1 cellular context compared by ENCODE assay signal in the genomic region with DNA sequence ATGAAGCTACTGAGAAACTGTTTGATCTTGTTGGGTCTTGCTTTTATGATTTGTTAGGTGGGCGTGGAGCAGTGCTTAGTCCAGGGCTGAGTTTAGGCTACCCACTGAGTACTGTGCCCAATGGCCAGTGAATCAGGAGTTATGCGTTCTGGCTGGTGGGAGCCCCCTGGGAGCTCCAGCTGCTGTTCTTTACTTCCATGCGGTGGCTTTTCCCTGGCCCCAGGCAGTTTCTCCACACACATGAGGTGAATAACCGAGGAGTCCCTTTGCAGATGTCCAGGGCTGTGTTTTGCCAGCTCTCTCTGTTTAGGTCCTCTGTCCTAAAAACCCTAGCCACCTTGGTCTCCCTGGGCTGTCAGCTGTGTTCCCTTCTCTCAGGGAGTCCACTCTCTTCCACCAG.
TF ChIP-seq lines count a peak whose summit lies in the region.

No MANE protein-coding gene starts in this region.

TF ChIP-seq in SK-N-SH, 30 proteins besides CTCF, POLR2A, EP300 and RAD21 (continued from another document):
- TF ChIP-seq JUND (IDR thresholded peaks at IDR 0.05) = no peak
- TF ChIP-seq, protein P1, sequence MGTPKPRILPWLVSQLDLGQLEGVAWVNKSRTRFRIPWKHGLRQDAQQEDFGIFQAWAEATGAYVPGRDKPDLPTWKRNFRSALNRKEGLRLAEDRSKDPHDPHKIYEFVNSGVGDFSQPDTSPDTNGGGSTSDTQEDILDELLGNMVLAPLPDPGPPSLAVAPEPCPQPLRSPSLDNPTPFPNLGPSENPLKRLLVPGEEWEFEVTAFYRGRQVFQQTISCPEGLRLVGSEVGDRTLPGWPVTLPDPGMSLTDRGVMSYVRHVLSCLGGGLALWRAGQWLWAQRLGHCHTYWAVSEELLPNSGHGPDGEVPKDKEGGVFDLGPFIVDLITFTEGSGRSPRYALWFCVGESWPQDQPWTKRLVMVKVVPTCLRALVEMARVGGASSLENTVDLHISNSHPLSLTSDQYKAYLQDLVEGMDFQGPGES (IDR thresholded peaks at IDR 0.05; ENCODE audit: low read depth, low read length) = no peak
- TF ChIP-seq NRF1 (IDR thresholded peaks at IDR 0.05; ENCODE audit: low read depth, low read length) = no peak
- no peak for TF ChIP-seq RXRA (IDR thresholded peaks at IDR 0.05; ENCODE audit: borderline replicate concordance, low read depth)
- no peak for TF ChIP-seq ELF1 (IDR thresholded peaks at IDR 0.05)
- no peak for TF ChIP-seq GATA2 (CRISPR knock-in tag; IDR thresholded peaks at IDR 0.05)
- no peak for TF ChIP-seq REST (IDR thresholded peaks at IDR 0.05; ENCODE audit: low read depth, low read length)
- no peak for TF ChIP-seq TAF1 (IDR thresholded peaks at IDR 0.05; ENCODE audit: borderline replicate concordance, low read depth, low read length)
- TF ChIP-seq PBX3 (IDR thresholded peaks at IDR 0.05) = no peak
- no peak for TF ChIP-seq EZH2phosphoT487 (IDR thresholded peaks at IDR 0.05; ENCODE audit: borderline replicate concordance, low read depth)
- TF ChIP-seq SIN3A (IDR thresholded peaks at IDR 0.05; ENCODE audit: borderline replicate concordance, low read depth, low read length) = no peak
